1 cellular context compared by ENCODE assay signal in the genomic region with DNA sequence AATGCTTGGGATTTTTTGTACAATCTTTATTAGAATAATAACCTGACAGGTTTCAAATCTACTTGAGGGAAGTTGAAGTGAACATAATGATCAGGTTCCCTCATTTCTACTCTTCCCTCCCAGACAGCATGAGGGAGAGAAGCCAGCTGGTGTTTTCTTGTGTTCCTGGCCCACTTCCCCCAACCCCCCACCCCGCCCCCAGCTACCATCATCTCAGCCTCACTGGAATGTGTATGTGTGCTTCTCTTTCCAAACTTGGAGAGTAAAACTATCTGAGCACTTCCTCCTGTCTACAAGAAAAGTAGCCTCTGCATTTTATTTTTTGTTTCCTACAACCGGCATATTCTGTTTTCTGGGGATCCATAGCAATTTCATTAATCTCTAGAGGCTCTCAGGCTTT.
TF ChIP-seq lines count a peak whose summit lies in the region.

No MANE protein-coding gene starts in this region.

TF ChIP-seq in GM12878, 131 proteins besides CTCF, POLR2A, EP300 and RAD21:
- TF ChIP-seq KDM1A (IDR thresholded peaks at IDR 0.05; ENCODE audit: borderline replicate concordance) (no peak), BRCA1 (IDR thresholded peaks at IDR 0.05; ENCODE audit: low read depth, low read length) (no peak), RELA (IDR thresholded peaks at IDR 0.05; ENCODE audit: borderline replicate concordance, partially characterized antibody) (no peak), FOS (IDR thresholded peaks at IDR 0.05; ENCODE audit: borderline replicate concordance, extremely low read depth, insufficient read length) (no peak), BHLHE40 (IDR thresholded peaks at IDR 0.05; ENCODE audit: borderline replicate concordance in 1 of 2, low read depth in 2 of 2, low read length in 1 of 2) (no peak), POLR2AphosphoS5 (IDR thresholded peaks at IDR 0.05; ENCODE audit: low read length) (no peak), SIN3A (IDR thresholded peaks at IDR 0.05; ENCODE audit: low read depth, low read length) (no peak), ZBED1 (IDR thresholded peaks at IDR 0.05; ENCODE audit: borderline replicate concordance) (no peak), ZNF217 (IDR thresholded peaks at IDR 0.05) (no peak), ZNF207 (IDR thresholded peaks at IDR 0.05; ENCODE audit: borderline replicate concordance) (no peak), FOXM1 (IDR thresholded peaks at IDR 0.05; ENCODE audit: low read depth, low read length) (no peak), NFIC (IDR thresholded peaks at IDR 0.05; ENCODE audit: low read depth, low read length) (no peak), CHD2 (IDR thresholded peaks at IDR 0.05; ENCODE audit: borderline replicate concordance, low read depth, low read length) (no peak)
- TF ChIP-seq, protein P1, sequence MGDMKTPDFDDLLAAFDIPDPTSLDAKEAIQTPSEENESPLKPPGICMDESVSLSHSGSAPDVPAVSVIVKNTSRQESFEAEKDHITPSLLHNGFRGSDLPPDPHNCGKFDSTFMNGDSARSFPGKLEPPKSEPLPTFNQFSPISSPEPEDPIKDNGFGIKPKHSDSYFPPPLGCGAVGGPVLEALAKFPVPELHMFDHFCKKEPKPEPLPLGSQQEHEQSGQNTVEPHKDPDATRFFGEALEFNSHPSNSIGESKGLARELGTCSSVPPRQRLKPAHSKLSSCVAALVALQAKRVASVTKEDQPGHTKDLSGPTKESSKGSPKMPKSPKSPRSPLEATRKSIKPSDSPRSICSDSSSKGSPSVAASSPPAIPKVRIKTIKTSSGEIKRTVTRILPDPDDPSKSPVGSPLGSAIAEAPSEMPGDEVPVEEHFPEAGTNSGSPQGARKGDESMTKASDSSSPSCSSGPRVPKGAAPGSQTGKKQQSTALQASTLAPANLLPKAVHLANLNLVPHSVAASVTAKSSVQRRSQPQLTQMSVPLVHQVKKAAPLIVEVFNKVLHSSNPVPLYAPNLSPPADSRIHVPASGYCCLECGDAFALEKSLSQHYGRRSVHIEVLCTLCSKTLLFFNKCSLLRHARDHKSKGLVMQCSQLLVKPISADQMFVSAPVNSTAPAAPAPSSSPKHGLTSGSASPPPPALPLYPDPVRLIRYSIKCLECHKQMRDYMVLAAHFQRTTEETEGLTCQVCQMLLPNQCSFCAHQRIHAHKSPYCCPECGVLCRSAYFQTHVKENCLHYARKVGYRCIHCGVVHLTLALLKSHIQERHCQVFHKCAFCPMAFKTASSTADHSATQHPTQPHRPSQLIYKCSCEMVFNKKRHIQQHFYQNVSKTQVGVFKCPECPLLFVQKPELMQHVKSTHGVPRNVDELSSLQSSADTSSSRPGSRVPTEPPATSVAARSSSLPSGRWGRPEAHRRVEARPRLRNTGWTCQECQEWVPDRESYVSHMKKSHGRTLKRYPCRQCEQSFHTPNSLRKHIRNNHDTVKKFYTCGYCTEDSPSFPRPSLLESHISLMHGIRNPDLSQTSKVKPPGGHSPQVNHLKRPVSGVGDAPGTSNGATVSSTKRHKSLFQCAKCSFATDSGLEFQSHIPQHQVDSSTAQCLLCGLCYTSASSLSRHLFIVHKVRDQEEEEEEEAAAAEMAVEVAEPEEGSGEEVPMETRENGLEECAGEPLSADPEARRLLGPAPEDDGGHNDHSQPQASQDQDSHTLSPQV (IDR thresholded peaks at IDR 0.05) = no peak
- TF ChIP-seq, protein P2, sequence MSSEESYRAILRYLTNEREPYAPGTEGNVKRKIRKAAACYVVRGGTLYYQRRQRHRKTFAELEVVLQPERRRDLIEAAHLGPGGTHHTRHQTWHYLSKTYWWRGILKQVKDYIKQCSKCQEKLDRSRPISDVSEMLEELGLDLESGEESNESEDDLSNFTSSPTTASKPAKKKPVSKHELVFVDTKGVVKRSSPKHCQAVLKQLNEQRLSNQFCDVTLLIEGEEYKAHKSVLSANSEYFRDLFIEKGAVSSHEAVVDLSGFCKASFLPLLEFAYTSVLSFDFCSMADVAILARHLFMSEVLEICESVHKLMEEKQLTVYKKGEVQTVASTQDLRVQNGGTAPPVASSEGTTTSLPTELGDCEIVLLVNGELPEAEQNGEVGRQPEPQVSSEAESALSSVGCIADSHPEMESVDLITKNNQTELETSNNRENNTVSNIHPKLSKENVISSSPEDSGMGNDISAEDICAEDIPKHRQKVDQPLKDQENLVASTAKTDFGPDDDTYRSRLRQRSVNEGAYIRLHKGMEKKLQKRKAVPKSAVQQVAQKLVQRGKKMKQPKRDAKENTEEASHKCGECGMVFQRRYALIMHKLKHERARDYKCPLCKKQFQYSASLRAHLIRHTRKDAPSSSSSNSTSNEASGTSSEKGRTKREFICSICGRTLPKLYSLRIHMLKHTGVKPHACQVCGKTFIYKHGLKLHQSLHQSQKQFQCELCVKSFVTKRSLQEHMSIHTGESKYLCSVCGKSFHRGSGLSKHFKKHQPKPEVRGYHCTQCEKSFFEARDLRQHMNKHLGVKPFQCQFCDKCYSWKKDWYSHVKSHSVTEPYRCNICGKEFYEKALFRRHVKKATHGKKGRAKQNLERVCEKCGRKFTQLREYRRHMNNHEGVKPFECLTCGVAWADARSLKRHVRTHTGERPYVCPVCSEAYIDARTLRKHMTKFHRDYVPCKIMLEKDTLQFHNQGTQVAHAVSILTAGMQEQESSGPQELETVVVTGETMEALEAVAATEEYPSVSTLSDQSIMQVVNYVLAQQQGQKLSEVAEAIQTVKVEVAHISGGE (CRISPR knock-in tag; IDR thresholded peaks at IDR 0.05) = no peak
- TF ChIP-seq, protein P3, sequence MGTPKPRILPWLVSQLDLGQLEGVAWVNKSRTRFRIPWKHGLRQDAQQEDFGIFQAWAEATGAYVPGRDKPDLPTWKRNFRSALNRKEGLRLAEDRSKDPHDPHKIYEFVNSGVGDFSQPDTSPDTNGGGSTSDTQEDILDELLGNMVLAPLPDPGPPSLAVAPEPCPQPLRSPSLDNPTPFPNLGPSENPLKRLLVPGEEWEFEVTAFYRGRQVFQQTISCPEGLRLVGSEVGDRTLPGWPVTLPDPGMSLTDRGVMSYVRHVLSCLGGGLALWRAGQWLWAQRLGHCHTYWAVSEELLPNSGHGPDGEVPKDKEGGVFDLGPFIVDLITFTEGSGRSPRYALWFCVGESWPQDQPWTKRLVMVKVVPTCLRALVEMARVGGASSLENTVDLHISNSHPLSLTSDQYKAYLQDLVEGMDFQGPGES (IDR thresholded peaks at IDR 0.05) = no peak
- TF ChIP-seq, protein P4, sequence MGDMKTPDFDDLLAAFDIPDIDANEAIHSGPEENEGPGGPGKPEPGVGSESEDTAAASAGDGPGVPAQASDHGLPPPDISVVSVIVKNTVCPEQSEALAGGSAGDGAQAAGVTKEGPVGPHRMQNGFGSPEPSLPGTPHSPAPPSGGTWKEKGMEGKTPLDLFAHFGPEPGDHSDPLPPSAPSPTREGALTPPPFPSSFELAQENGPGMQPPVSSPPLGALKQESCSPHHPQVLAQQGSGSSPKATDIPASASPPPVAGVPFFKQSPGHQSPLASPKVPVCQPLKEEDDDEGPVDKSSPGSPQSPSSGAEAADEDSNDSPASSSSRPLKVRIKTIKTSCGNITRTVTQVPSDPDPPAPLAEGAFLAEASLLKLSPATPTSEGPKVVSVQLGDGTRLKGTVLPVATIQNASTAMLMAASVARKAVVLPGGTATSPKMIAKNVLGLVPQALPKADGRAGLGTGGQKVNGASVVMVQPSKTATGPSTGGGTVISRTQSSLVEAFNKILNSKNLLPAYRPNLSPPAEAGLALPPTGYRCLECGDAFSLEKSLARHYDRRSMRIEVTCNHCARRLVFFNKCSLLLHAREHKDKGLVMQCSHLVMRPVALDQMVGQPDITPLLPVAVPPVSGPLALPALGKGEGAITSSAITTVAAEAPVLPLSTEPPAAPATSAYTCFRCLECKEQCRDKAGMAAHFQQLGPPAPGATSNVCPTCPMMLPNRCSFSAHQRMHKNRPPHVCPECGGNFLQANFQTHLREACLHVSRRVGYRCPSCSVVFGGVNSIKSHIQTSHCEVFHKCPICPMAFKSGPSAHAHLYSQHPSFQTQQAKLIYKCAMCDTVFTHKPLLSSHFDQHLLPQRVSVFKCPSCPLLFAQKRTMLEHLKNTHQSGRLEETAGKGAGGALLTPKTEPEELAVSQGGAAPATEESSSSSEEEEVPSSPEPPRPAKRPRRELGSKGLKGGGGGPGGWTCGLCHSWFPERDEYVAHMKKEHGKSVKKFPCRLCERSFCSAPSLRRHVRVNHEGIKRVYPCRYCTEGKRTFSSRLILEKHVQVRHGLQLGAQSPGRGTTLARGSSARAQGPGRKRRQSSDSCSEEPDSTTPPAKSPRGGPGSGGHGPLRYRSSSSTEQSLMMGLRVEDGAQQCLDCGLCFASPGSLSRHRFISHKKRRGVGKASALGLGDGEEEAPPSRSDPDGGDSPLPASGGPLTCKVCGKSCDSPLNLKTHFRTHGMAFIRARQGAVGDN (IDR thresholded peaks at IDR 0.05) = no peak
- TF ChIP-seq, protein P5, sequence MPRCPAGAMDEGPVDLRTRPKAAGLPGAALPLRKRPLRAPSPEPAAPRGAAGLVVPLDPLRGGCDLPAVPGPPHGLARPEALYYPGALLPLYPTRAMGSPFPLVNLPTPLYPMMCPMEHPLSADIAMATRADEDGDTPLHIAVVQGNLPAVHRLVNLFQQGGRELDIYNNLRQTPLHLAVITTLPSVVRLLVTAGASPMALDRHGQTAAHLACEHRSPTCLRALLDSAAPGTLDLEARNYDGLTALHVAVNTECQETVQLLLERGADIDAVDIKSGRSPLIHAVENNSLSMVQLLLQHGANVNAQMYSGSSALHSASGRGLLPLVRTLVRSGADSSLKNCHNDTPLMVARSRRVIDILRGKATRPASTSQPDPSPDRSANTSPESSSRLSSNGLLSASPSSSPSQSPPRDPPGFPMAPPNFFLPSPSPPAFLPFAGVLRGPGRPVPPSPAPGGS (IDR thresholded peaks at IDR 0.05; ENCODE audit: borderline replicate concordance, insufficient read depth, low read depth, low read length, poor library complexity, severe bottlenecking) = no peak
